10 cellular contexts compared by ENCODE assay signal in genomic region chr6:108597601-108598315, GRCh38. TPM values are rescaled to one million over a fixed set of nuclear protein-coding genes. Genes with fewer than 3 reads are reported as not detected.
DNase-seq lines count a peak whose midpoint lies in the region; ATAC-seq lines count a peak whose summit lies in the region.
"Had no signal": no experiment of that assay in that cellular context is flagged by ENCODE, and none has a peak within 500 bp of the region (broad histone marks: within the 10 kb centered on the region; RNA-seq: fewer than 3 reads in every experiment).

No MANE protein-coding gene starts in this region.

- peak overlapping the region; percentile 22 to 42 for H3K4me3 Mint-ChIP-seq in activated T-cell treated with anti-CD3 and anti-CD28 coated beads, Interleukin-2, amount 50 U/mL, for 72 hours
- H3K4me3 Mint-ChIP-seq in activated T-cell treated with anti-CD3 and anti-CD28 coated beads, Interleukin-2, amount 50 U/mL, for 4 hours, result no peak overlapping the region
- no peak overlapping the region for H3K4me3 Mint-ChIP-seq in activated T-helper 1 cell treated with anti-CD3 and anti-CD28 coated beads, Interleukin-12 subunit alpha, Interleukin-12 subunit beta, Interleukin-2, Interleukin-4 antibody, amounts not matched to agents 30 ng/mL and 10 ng/mL and 1 ng/mL, durations not matched to agents 14 hours and 24 hours and 36 hours
- H3K4me3 Mint-ChIP-seq in memory B cell, result no peak overlapping the region
- H3K4me3 Mint-ChIP-seq in activated CD4-positive, alpha-beta T cell treated with anti-CD3 and anti-CD28 coated beads, Interleukin-2, amount 10 ng/mL, durations not matched to agents 24 days and 14 days, result no peak overlapping the region
- H3K4me3 Mint-ChIP-seq: neural progenitor cell had no signal

- no peak for ATAC-seq in activated T-cell treated with anti-CD3 and anti-CD28 coated beads, Interleukin-2, amount 50 U/mL, for 72 hours (replicated peaks in 1 of 2)
- ATAC-seq in activated T-cell treated with anti-CD3 and anti-CD28 coated beads, Interleukin-2, amount 50 U/mL, for 4 hours, result no peak
- no peak for ATAC-seq in memory B cell (ENCODE audit: low read depth)

- no peaks in the 10 kb centered on the region for H3K36me3 ChIP-seq in urinary bladder (ENCODE audit: insufficient read depth)
- H3K36me3 ChIP-seq: neural progenitor cell had no signal

- no peaks in the 10 kb centered on the region for H3K36me3 Mint-ChIP-seq in activated T-cell treated with anti-CD3 and anti-CD28 coated beads, Interleukin-2, amount 50 U/mL, for 72 hours (ENCODE audit: insufficient read depth in 2 of 2)
- peaks cover 8% of the 10 kb centered on the region for H3K36me3 Mint-ChIP-seq in activated T-cell treated with anti-CD3 and anti-CD28 coated beads, Interleukin-2, amount 50 U/mL, for 4 hours (ENCODE audit: insufficient read depth)
- H3K36me3 Mint-ChIP-seq in activated T-helper 1 cell treated with anti-CD3 and anti-CD28 coated beads, Interleukin-12 subunit alpha, Interleukin-12 subunit beta, Interleukin-2, Interleukin-4 antibody, amounts not matched to agents 30 ng/mL and 10 ng/mL and 1 ng/mL, durations not matched to agents 14 hours and 24 hours and 36 hours (ENCODE audit: low read depth), result peaks cover 4% of the 10 kb centered on the region
- peaks cover 4% of the 10 kb centered on the region for H3K36me3 Mint-ChIP-seq in memory B cell
- H3K36me3 Mint-ChIP-seq in activated CD4-positive, alpha-beta T cell treated with anti-CD3 and anti-CD28 coated beads, Interleukin-2, amount 10 ng/mL, durations not matched to agents 24 days and 14 days (ENCODE audit: low read depth), result peaks cover 2% of the 10 kb centered on the region

- intact Hi-C loops in activated T-helper 1 cell treated with anti-CD3 and anti-CD28 coated beads, Interleukin-12 subunit alpha, Interleukin-12 subunit beta, Interleukin-2, Interleukin-4 antibody, amounts not matched to agents 30 ng/mL and 10 ng/mL and 1 ng/mL, durations not matched to agents 14 hours and 24 hours and 36 hours (cut with micrococcal nuclease), result no loop called here
- intact Hi-C loops in activated CD4-positive, alpha-beta T cell treated with anti-CD3 and anti-CD28 coated beads, Interleukin-2, amount 10 ng/mL, durations not matched to agents 24 days and 14 days (cut with micrococcal nuclease), result no loop called here

- H3K27me3 Mint-ChIP-seq in activated T-cell treated with anti-CD3 and anti-CD28 coated beads, Interleukin-2, amount 50 U/mL, for 72 hours (ENCODE audit: low read depth), result no peaks in the 10 kb centered on the region
- H3K27me3 Mint-ChIP-seq in activated T-cell treated with anti-CD3 and anti-CD28 coated beads, Interleukin-2, amount 50 U/mL, for 4 hours (ENCODE audit: low read depth), result no peaks in the 10 kb centered on the region
- peaks cover 6% of the 10 kb centered on the region for H3K27me3 Mint-ChIP-seq in activated T-helper 1 cell treated with anti-CD3 and anti-CD28 coated beads, Interleukin-12 subunit alpha, Interleukin-12 subunit beta, Interleukin-2, Interleukin-4 antibody, amounts not matched to agents 30 ng/mL and 10 ng/mL and 1 ng/mL, durations not matched to agents 14 hours and 24 hours and 36 hours (ENCODE audit: insufficient read depth)
- H3K27me3 Mint-ChIP-seq in memory B cell, result no peaks in the 10 kb centered on the region
- peaks cover 12% of the 10 kb centered on the region for H3K27me3 Mint-ChIP-seq in activated CD4-positive, alpha-beta T cell treated with anti-CD3 and anti-CD28 coated beads, Interleukin-2, amount 10 ng/mL, durations not matched to agents 24 days and 14 days

- DNase-seq in activated T-cell treated with anti-CD3 and anti-CD28 coated beads, Interleukin-2, amount 50 U/mL, for 72 hours, result no peak
- no peak for DNase-seq in activated T-cell treated with anti-CD3 and anti-CD28 coated beads, Interleukin-2, amount 50 U/mL, for 4 hours
- DNase-seq in activated T-helper 1 cell treated with anti-CD3 and anti-CD28 coated beads, Interleukin-12 subunit alpha, Interleukin-12 subunit beta, Interleukin-2, Interleukin-4 antibody, amounts not matched to agents 30 ng/mL and 10 ng/mL and 1 ng/mL, durations not matched to agents 14 hours and 24 hours and 36 hours (ENCODE audit: low spot score), result no peak
- DNase-seq in memory B cell (ENCODE audit: low spot score in 2 of 2) (no peak), NCI-H526 (lab: John Stamatoyannopoulos, UW) (no peak), NCI-H146 treated with DMSO at 0.1 percent for 48 hours (lab: John Stamatoyannopoulos, UW; ENCODE audit: unreplicated experiment) (no peak)
- no peak for DNase-seq in activated CD4-positive, alpha-beta T cell treated with anti-CD3 and anti-CD28 coated beads, Interleukin-2, amount 10 ng/mL, durations not matched to agents 24 days and 14 days
- DNase-seq: NCI-H524 treated with DMSO at 0.1 percent for 48 hours had no signal

- H3K4me3 ChIP-seq in urinary bladder (ENCODE audit: low read depth, low read length), result no peak overlapping the region
- H3K4me3 ChIP-seq: neural progenitor cell had no signal

- peak overlapping the region; percentile 30 for H3K27ac Mint-ChIP-seq in activated T-cell treated with anti-CD3 and anti-CD28 coated beads, Interleukin-2, amount 50 U/mL, for 72 hours
- H3K27ac Mint-ChIP-seq in activated T-helper 1 cell treated with anti-CD3 and anti-CD28 coated beads, Interleukin-12 subunit alpha, Interleukin-12 subunit beta, Interleukin-2, Interleukin-4 antibody, amounts not matched to agents 30 ng/mL and 10 ng/mL and 1 ng/mL, durations not matched to agents 14 hours and 24 hours and 36 hours, result peak overlapping the region; percentile 53
- H3K27ac Mint-ChIP-seq in memory B cell, result peak overlapping the region; percentile 25
- no peak overlapping the region for H3K27ac Mint-ChIP-seq in activated CD4-positive, alpha-beta T cell treated with anti-CD3 and anti-CD28 coated beads, Interleukin-2, amount 10 ng/mL, durations not matched to agents 24 days and 14 days

- no peaks in the 10 kb centered on the region for H3K9me3 Mint-ChIP-seq in activated T-cell treated with anti-CD3 and anti-CD28 coated beads, Interleukin-2, amount 50 U/mL, for 72 hours
- H3K9me3 Mint-ChIP-seq in activated T-cell treated with anti-CD3 and anti-CD28 coated beads, Interleukin-2, amount 50 U/mL, for 4 hours, result no peaks in the 10 kb centered on the region
- H3K9me3 Mint-ChIP-seq in activated T-helper 1 cell treated with anti-CD3 and anti-CD28 coated beads, Interleukin-12 subunit alpha, Interleukin-12 subunit beta, Interleukin-2, Interleukin-4 antibody, amounts not matched to agents 30 ng/mL and 10 ng/mL and 1 ng/mL, durations not matched to agents 14 hours and 24 hours and 36 hours, result no peaks in the 10 kb centered on the region
- H3K9me3 Mint-ChIP-seq in memory B cell, result no peaks in the 10 kb centered on the region
- no peaks in the 10 kb centered on the region for H3K9me3 Mint-ChIP-seq in activated CD4-positive, alpha-beta T cell treated with anti-CD3 and anti-CD28 coated beads, Interleukin-2, amount 10 ng/mL, durations not matched to agents 24 days and 14 days
- H3K9me3 Mint-ChIP-seq: neural progenitor cell had no signal

- WGBS in urinary bladder, result 58% methylated on average over 5 of the region's 5 CpGs

- H3K27ac ChIP-seq in urinary bladder (ENCODE audit: low read depth), result peak overlapping the region; percentile 25
- H3K27ac ChIP-seq: neural progenitor cell had no signal

- H3K4me1 Mint-ChIP-seq in activated T-cell treated with anti-CD3 and anti-CD28 coated beads, Interleukin-2, amount 50 U/mL, for 72 hours (ENCODE audit: low read depth), result peaks cover 46% of the 10 kb centered on the region
- peaks cover 34% of the 10 kb centered on the region for H3K4me1 Mint-ChIP-seq in activated T-cell treated with anti-CD3 and anti-CD28 coated beads, Interleukin-2, amount 50 U/mL, for 4 hours (ENCODE audit: low read depth)
- peaks cover 18% of the 10 kb centered on the region for H3K4me1 Mint-ChIP-seq in activated T-helper 1 cell treated with anti-CD3 and anti-CD28 coated beads, Interleukin-12 subunit alpha, Interleukin-12 subunit beta, Interleukin-2, Interleukin-4 antibody, amounts not matched to agents 30 ng/mL and 10 ng/mL and 1 ng/mL, durations not matched to agents 14 hours and 24 hours and 36 hours (ENCODE audit: low read depth)
- peaks cover 35% of the 10 kb centered on the region for H3K4me1 Mint-ChIP-seq in memory B cell
- H3K4me1 Mint-ChIP-seq in activated CD4-positive, alpha-beta T cell treated with anti-CD3 and anti-CD28 coated beads, Interleukin-2, amount 10 ng/mL, durations not matched to agents 24 days and 14 days, result peaks cover 7% of the 10 kb centered on the region

- peaks cover 5% of the 10 kb centered on the region for H3K4me1 ChIP-seq in urinary bladder (ENCODE audit: insufficient read depth)

RNA-seq across cellular contexts. Expression of gene FOXO3, which starts 37.0 kb away (rescaled TPM):
- total RNA-seq in activated T-cell treated with anti-CD3 and anti-CD28 coated beads, Interleukin-2, amount 50 U/mL, for 72 hours, result 10 to 100 TPM in 1 of 2 donors, 1 to 10 TPM in 1; 7.1 to 10.0 TPM
- total RNA-seq in activated T-cell treated with anti-CD3 and anti-CD28 coated beads, Interleukin-2, amount 50 U/mL, for 4 hours, result 10 to 100 TPM in 2 of 3 donors, 1 to 10 TPM in 1; 8.5 to 13.0 (median 10.8) TPM
- total RNA-seq in activated T-helper 1 cell treated with anti-CD3 and anti-CD28 coated beads, Interleukin-12 subunit alpha, Interleukin-12 subunit beta, Interleukin-2, Interleukin-4 antibody, amounts not matched to agents 30 ng/mL and 10 ng/mL and 1 ng/mL, durations not matched to agents 14 hours and 24 hours and 36 hours, result 8.6 and 8.7 TPM in 2 replicates
- 43.7 TPM for total RNA-seq in urinary bladder
- polyA plus RNA-seq in urinary bladder, result 48.2 TPM
- total RNA-seq in activated CD4-positive, alpha-beta T cell treated with anti-CD3 and anti-CD28 coated beads, Interleukin-2, amount 10 ng/mL, durations not matched to agents 24 days and 14 days, result 5.9 TPM in 2 replicates

Comparison
In these comparisons a context has a peak if more than half of its experiments do, and no peak if none do; other contexts are left out.
1. H3K4me3 Mint-ChIP-seq: peak in activated T-cell treated with anti-CD3 and anti-CD28 coated beads, Interleukin-2, amount 50 U/mL, for 72 hours (2 of 2); none in activated T-cell treated with anti-CD3 and anti-CD28 coated beads, Interleukin-2, amount 50 U/mL, for 4 hours (single experiment), activated T-helper 1 cell treated with anti-CD3 and anti-CD28 coated beads, Interleukin-12 subunit alpha, Interleukin-12 subunit beta, Interleukin-2, Interleukin-4 antibody, amounts not matched to agents 30 ng/mL and 10 ng/mL and 1 ng/mL, durations not matched to agents 14 hours and 24 hours and 36 hours (single experiment), memory B cell (single experiment) and activated CD4-positive, alpha-beta T cell treated with anti-CD3 and anti-CD28 coated beads, Interleukin-2, amount 10 ng/mL, durations not matched to agents 24 days and 14 days (single experiment).